ENCODE assay signal across 13 cellular contexts in genomic region chr21:43881283-43881682, GRCh38. TPM values are rescaled to one million over a fixed set of nuclear protein-coding genes. Genes with fewer than 3 reads are reported as not detected.
DNase-seq lines count a peak whose midpoint lies in the region; ATAC-seq and TF ChIP-seq lines count a peak whose summit lies in the region.
"Had no signal": no experiment of that assay in that cellular context is flagged by ENCODE, and none has a peak within 500 bp of the region (broad histone marks: within the 10 kb centered on the region; RNA-seq: fewer than 3 reads in every experiment).

No MANE protein-coding gene starts in this region.

- POLR2A ChIA-PET in CD8-positive, alpha-beta T cell (lab: Charles Lee): no interaction called here
- POLR2A ChIA-PET in RWPE1 (lab: Yijun Ruan, JAX; ENCODE audit: low non-redundant PET): no interaction called here

- H3K27ac Mint-ChIP-seq in CD8-positive, alpha-beta T cell: peak overlapping the region; percentile 46
- no peak overlapping the region for H3K27ac Mint-ChIP-seq in activated naive CD8-positive, alpha-beta T cell treated with anti-CD3 and anti-CD28 coated beads, Interleukin-2, amount 50 U/mL, for 24 hours

- H3K9me3 ChIP-seq in CD8-positive, alpha-beta T cell (ENCODE audit: low read length): no peaks in the 10 kb centered on the region
- no peaks in the 10 kb centered on the region for H3K9me3 ChIP-seq in spleen
- H3K9me3 ChIP-seq: BE2C, thyroid gland had no signal

- no peaks in the 10 kb centered on the region for H3K27me3 ChIP-seq in CD8-positive, alpha-beta T cell (ENCODE audit: insufficient read depth, low read length)
- no peaks in the 10 kb centered on the region for H3K27me3 ChIP-seq in spleen (replicated peaks in 1 of 7)
- H3K27me3 ChIP-seq: BE2C, thyroid gland had no signal

- in situ Hi-C loops in GM13977 (cut with MboI; ENCODE audit: low pct_unique_long_range_greater_than_20kb, low sequenced_read_pairs, unreplicated experiment): no loop called here

- 66 to 80% (median 77%) methylated on average over 6 of the region's 6 CpGs for WGBS in spleen, 5 donors

- peaks cover 28% of the 10 kb centered on the region for H3K36me3 Mint-ChIP-seq in CD8-positive, alpha-beta T cell
- H3K36me3 Mint-ChIP-seq in activated naive CD8-positive, alpha-beta T cell treated with anti-CD3 and anti-CD28 coated beads, Interleukin-2, amount 50 U/mL, for 24 hours (ENCODE audit: low read depth): peaks cover 16% of the 10 kb centered on the region

- peaks cover 24% of the 10 kb centered on the region for H3K4me1 ChIP-seq in CD8-positive, alpha-beta T cell (ENCODE audit: insufficient read depth, low read length)
- peaks cover 0 to 85% (median 56%) of the 10 kb centered on the region in 6 donors for H3K4me1 ChIP-seq in spleen

- H3K36me3 ChIP-seq in CD8-positive, alpha-beta T cell (ENCODE audit: insufficient read depth, low read length): peaks cover under 1% of the 10 kb centered on the region
- H3K36me3 ChIP-seq in spleen: peaks cover 0 to 41% (median 0%) of the 10 kb centered on the region in 6 donors
- H3K36me3 ChIP-seq: BE2C, thyroid gland had no signal

- peak; percentile 76 for ATAC-seq in CD8-positive, alpha-beta T cell
- peak; percentile 76 for ATAC-seq in activated naive CD8-positive, alpha-beta T cell treated with anti-CD3 and anti-CD28 coated beads, Interleukin-2, amount 50 U/mL, for 24 hours
- ATAC-seq: right cardiac atrium had no signal

- intact Hi-C loops in CD8-positive, alpha-beta T cell (cut with DNase I, micrococcal nuclease): loop anchor here in 1 of 2 experiments (5.0 kb wide), 1 partner anchor 36 kb away; no protein-coding TSS in a partner anchor
- intact Hi-C loops in spleen (cut with DNase I; ENCODE audit: low total_unique reads): no loop called here

- H3K4me1 Mint-ChIP-seq in CD8-positive, alpha-beta T cell (ENCODE audit: low read depth): peaks cover 48% of the 10 kb centered on the region
- H3K4me1 Mint-ChIP-seq in activated naive CD8-positive, alpha-beta T cell treated with anti-CD3 and anti-CD28 coated beads, Interleukin-2, amount 50 U/mL, for 24 hours: peaks cover 61% of the 10 kb centered on the region

- TF ChIP-seq POLR2A in spleen (IDR thresholded peaks at IDR 0.05): no peak

- H3K4me3 ChIP-seq in CD8-positive, alpha-beta T cell (ENCODE audit: low read depth, low read length): no peak overlapping the region
- H3K4me3 ChIP-seq in spleen: no peak overlapping the region
- H3K4me3 ChIP-seq: thyroid gland had no signal

- H3K4me3 Mint-ChIP-seq in CD8-positive, alpha-beta T cell: no peak overlapping the region
- no peak overlapping the region for H3K4me3 Mint-ChIP-seq in activated naive CD8-positive, alpha-beta T cell treated with anti-CD3 and anti-CD28 coated beads, Interleukin-2, amount 50 U/mL, for 24 hours

- no peak overlapping the region for H3K27ac ChIP-seq in CD8-positive, alpha-beta T cell (ENCODE audit: low read depth, low read length)
- H3K27ac ChIP-seq in spleen (no peak overlapping the region), RWPE1 (no peak overlapping the region)

- no peaks in the 10 kb centered on the region for H3K9me3 Mint-ChIP-seq in CD8-positive, alpha-beta T cell
- no peaks in the 10 kb centered on the region for H3K9me3 Mint-ChIP-seq in activated naive CD8-positive, alpha-beta T cell treated with anti-CD3 and anti-CD28 coated beads, Interleukin-2, amount 50 U/mL, for 24 hours

- CTCF ChIA-PET in CD8-positive, alpha-beta T cell (lab: Charles Lee): no interaction called here
- CTCF ChIA-PET in RWPE1 (lab: Yijun Ruan, JAX): no interaction called here

- TF ChIP-seq CTCF in CD8-positive, alpha-beta T cell (IDR thresholded peaks at IDR 0.05): no peak
- TF ChIP-seq CTCF in GM13977 (IDR thresholded peaks at IDR 0.05; ENCODE audit: extremely low read depth, insufficient read depth, missing control alignments) (no peak), spleen (IDR thresholded peaks at IDR 0.05 in 8 of 11, conservative IDR thresholded peaks at IDR 0.05 in 3 of 11) (no peak), RWPE1 (conservative IDR thresholded peaks at IDR 0.05; ENCODE audit: low read depth) (no peak)

- H3K27me3 Mint-ChIP-seq in CD8-positive, alpha-beta T cell (ENCODE audit: low read depth): no peaks in the 10 kb centered on the region
- H3K27me3 Mint-ChIP-seq in activated naive CD8-positive, alpha-beta T cell treated with anti-CD3 and anti-CD28 coated beads, Interleukin-2, amount 50 U/mL, for 24 hours: no peaks in the 10 kb centered on the region

- DNase-seq in CD8-positive, alpha-beta T cell: peak in 1 of 7 experiments; percentile 49
- DNase-seq in GM13977 (ENCODE audit: low spot score) (peak; percentile 42), spleen (peak; percentile 3), globus pallidus (ENCODE audit: low spot score) (no peak), RWPE1 (ENCODE audit: low spot score) (no peak), NCI-H345 treated with DMSO at 0.1 percent for 48 hours (lab: John Stamatoyannopoulos, UW; ENCODE audit: unreplicated experiment) (no peak)
- peak; percentile 38 for DNase-seq in activated naive CD8-positive, alpha-beta T cell treated with anti-CD3 and anti-CD28 coated beads, Interleukin-2, amount 50 U/mL, for 24 hours
- DNase-seq: BE2C, midbrain, NCI-H2081, right cardiac atrium, Right ventricle myocardium superior, thyroid gland had no signal

RNA-seq across cellular contexts. Expression of gene AGPAT3, which starts 16.3 kb away (rescaled TPM):
- 10 to 100 TPM; 34.6 to 37.5 TPM for total RNA-seq in CD8-positive, alpha-beta T cell
- 10 to 100 TPM; 50.8 to 92.0 (median 64.5) TPM for total RNA-seq in spleen
- polyA plus RNA-seq in spleen: 10 to 100 TPM in 1 of 3 donors, 1 to 10 TPM in 2; 6.9 to 20.7 (median 8.3) TPM

Comparison
In these comparisons a context has a peak if more than half of its experiments do, and no peak if none do; other contexts are left out.
1. DNase-seq: peak in GM13977 (single experiment), activated naive CD8-positive, alpha-beta T cell treated with anti-CD3 and anti-CD28 coated beads, Interleukin-2, amount 50 U/mL, for 24 hours (single experiment) and spleen (single experiment); none in globus pallidus (single experiment), RWPE1 (single experiment) and NCI-H345 treated with DMSO at 0.1 percent for 48 hours (single experiment).